In genomic region chr17:600576-601301, GRCh38 we compare ENCODE assay signal across 16 cellular contexts.
DNase-seq lines count a peak whose midpoint lies in the region; ATAC-seq and TF ChIP-seq lines count a peak whose summit lies in the region.
"Had no signal": no experiment of that assay in that cellular context is flagged by ENCODE, and none has a peak within 500 bp of the region (broad histone marks: within the 10 kb centered on the region; RNA-seq: fewer than 3 reads in every experiment).

No MANE protein-coding gene starts in this region.

- peaks cover 16% of the 10 kb centered on the region for H3K36me3 Mint-ChIP-seq in chondrocyte (ENCODE audit: low read depth)

- H3K36me3 ChIP-seq in spleen (peaks cover 0 to 72% (median 11%) of the 10 kb centered on the region in 6 donors), brain microvascular endothelial cell (replicated peaks) (peaks cover 16% of the 10 kb centered on the region)

- peaks cover 0 to 38% (median 10%) of the 10 kb centered on the region in 6 donors for H3K4me1 ChIP-seq in spleen

- H3K27me3 Mint-ChIP-seq in chondrocyte (ENCODE audit: low read depth), result no peaks in the 10 kb centered on the region
- H3K27me3 Mint-ChIP-seq: activated T-cell treated with anti-CD3 and anti-CD28 coated beads, Interleukin-2, amount 50 U/mL, for 24 hours; CD4-positive, alpha-beta T cell; progenitor cell of endocrine pancreas had no signal

- DNase-seq in GM04504 (ENCODE audit: low read depth) (peak; percentile 43), chondrocyte (ENCODE audit: low spot score) (no peak), left kidney (ENCODE audit: low read depth, low spot score) (peak; percentile 48), spleen (no peak), brain microvascular endothelial cell (no peak), KG1 (lab: John Stamatoyannopoulos, UW) (no peak)
- DNase-seq: activated T-cell treated with anti-CD3 and anti-CD28 coated beads, Interleukin-2, amount 50 U/mL, for 24 hours; CD4-positive, alpha-beta T cell; NCI-H2081 treated with DMSO at 0.1 percent for 48 hours; NCI-H774 had no signal

- TF ChIP-seq CTCF in chondrocyte (IDR thresholded peaks at IDR 0.05) (no peak), spleen (IDR thresholded peaks at IDR 0.05 in 8 of 11, conservative IDR thresholded peaks at IDR 0.05 in 3 of 11) (no peak), brain microvascular endothelial cell (IDR thresholded peaks at IDR 0.05; ENCODE audit: low read depth, low read length, missing control alignments) (no peak)

- H3K27ac ChIP-seq in spleen, result peak overlapping the region in 7 of 8 donors; percentile 25 to 69 (median 63)
- H3K27ac ChIP-seq in brain microvascular endothelial cell, result no peak overlapping the region
- H3K27ac ChIP-seq: RWPE1, thoracic aorta had no signal

- no peaks in the 10 kb centered on the region for H3K9me3 ChIP-seq in spleen
- H3K9me3 ChIP-seq: mucosa of descending colon, thoracic aorta had no signal

- no peak overlapping the region for H3K4me3 Mint-ChIP-seq in chondrocyte (ENCODE audit: unreplicated experiment)
- H3K4me3 Mint-ChIP-seq: activated T-cell treated with anti-CD3 and anti-CD28 coated beads, Interleukin-2, amount 50 U/mL, for 24 hours; CD4-positive, alpha-beta T cell had no signal

- no peak for TF ChIP-seq POLR2A in spleen (IDR thresholded peaks at IDR 0.05)

- ATAC-seq in HG02884 (IDR thresholded peaks at IDR 0.05; ENCODE audit: unreplicated experiment), result no peak
- no peak for ATAC-seq in GM21619 (IDR thresholded peaks at IDR 0.05; ENCODE audit: unreplicated experiment)

- intact Hi-C loops in spleen (cut with DNase I; ENCODE audit: low total_unique reads), result no loop called here

- in situ Hi-C loops in brain microvascular endothelial cell (cut with HindIII; ENCODE audit: low pct_ligation_motif_present, low sequenced_read_pairs), result no loop called here

- H3K4me3 ChIP-seq in spleen (no peak overlapping the region), brain microvascular endothelial cell (ENCODE audit: low read depth, low read length) (no peak overlapping the region)
- H3K4me3 ChIP-seq: mucosa of descending colon, thoracic aorta had no signal

- H3K4me1 Mint-ChIP-seq in chondrocyte (ENCODE audit: low read depth), result peaks cover 38% of the 10 kb centered on the region

- no peaks in the 10 kb centered on the region for H3K9me3 Mint-ChIP-seq in chondrocyte (ENCODE audit: low read depth)
- H3K9me3 Mint-ChIP-seq: activated T-cell treated with anti-CD3 and anti-CD28 coated beads, Interleukin-2, amount 50 U/mL, for 24 hours; CD4-positive, alpha-beta T cell had no signal

- no peaks in the 10 kb centered on the region for H3K27me3 ChIP-seq in spleen (replicated peaks in 1 of 7)
- H3K27me3 ChIP-seq in brain microvascular endothelial cell (replicated peaks), result no peaks in the 10 kb centered on the region

- peak overlapping the region; percentile 75 for H3K27ac Mint-ChIP-seq in chondrocyte (ENCODE audit: unreplicated experiment)
- H3K27ac Mint-ChIP-seq: activated T-cell treated with anti-CD3 and anti-CD28 coated beads, Interleukin-2, amount 50 U/mL, for 24 hours; CD4-positive, alpha-beta T cell had no signal

- WGBS in spleen, 5 donors, result 63 to 67% (median 66%) methylated on average over 3 of the region's 3 CpGs

Comparison
In these comparisons a context has a peak if more than half of its experiments do, and no peak if none do; other contexts are left out.
1. DNase-seq: peak in GM04504 (single experiment) and left kidney (single experiment); none in chondrocyte (single experiment), spleen (single experiment), brain microvascular endothelial cell (single experiment) and KG1 (single experiment).